ENCODE assay signal across 6 cellular contexts in the genomic region with DNA sequence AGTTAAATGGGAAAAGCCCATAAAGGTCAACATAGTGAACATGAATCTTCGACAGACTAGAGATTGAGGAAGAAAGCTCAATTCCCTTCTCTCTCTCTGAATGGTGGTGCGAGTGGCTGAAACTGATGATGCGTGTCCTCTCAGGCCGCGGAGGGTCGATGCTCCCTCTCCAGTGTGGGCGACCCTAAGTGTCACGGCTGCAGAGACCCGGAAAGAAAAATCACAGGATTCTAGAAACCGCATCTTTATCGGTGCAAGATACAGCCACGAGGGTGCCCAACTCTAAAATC. TPM values are rescaled to one million over a fixed set of nuclear protein-coding genes. Genes with fewer than 3 reads are reported as not detected.
DNase-seq lines count a peak whose midpoint lies in the region; ATAC-seq, FAIRE-seq and TF ChIP-seq lines count a peak whose summit lies in the region.

No MANE protein-coding gene starts in this region.

- no peak for DNase-seq in AG10803 (ENCODE audit: low read depth)
- DNase-seq in endothelial cell of umbilical vein (ENCODE audit: low read depth, low spot score): no peak
- no peak for DNase-seq in retina

- H3K9me1 ChIP-seq in endothelial cell of umbilical vein (replicated peaks; ENCODE audit: control insufficient read depth, extremely low read depth, insufficient read depth, low read length): no peaks in the 10 kb centered on the region

- peaks cover 12% of the 10 kb centered on the region for H3K4me1 ChIP-seq in endothelial cell of umbilical vein (ENCODE audit: control insufficient read depth, extremely low read depth, insufficient read depth, low read length)
- peaks cover 11% of the 10 kb centered on the region for H3K4me1 ChIP-seq in skeletal muscle satellite cell (ENCODE audit: control insufficient read depth, insufficient read depth, low read length)

- TSS peak; percentile 70 for BruUV-seq in endothelial cell of umbilical vein (replicated peaks; lab: Mats Ljungman, UMichigan)

- peaks cover 0 to 13% of the 10 kb centered on the region in 2 experiments for H3K36me3 ChIP-seq in endothelial cell of umbilical vein (ENCODE audit: control insufficient read depth in 2 of 2, extremely low read depth in 1 of 2, insufficient read depth in 2 of 2, low read length in 2 of 2)
- peaks cover 43% of the 10 kb centered on the region for H3K36me3 ChIP-seq in skeletal muscle satellite cell (ENCODE audit: insufficient read depth, low read length)

- no peak for TF ChIP-seq CTCF in AG10803 (conservative IDR thresholded peaks at IDR 0.05; ENCODE audit: low read length)
- no peak for TF ChIP-seq CTCF in endothelial cell of umbilical vein (IDR thresholded peaks at IDR 0.05; ENCODE audit: extremely low read depth in 1 of 2, insufficient read depth in 1 of 2, low read depth in 1 of 2, low read length in 2 of 2)

- CTCF ChIA-PET in endothelial cell of umbilical vein (lab: Charles Lee): interaction anchor here (1.3 to 3.3 kb wide), 6 partner anchors 11 to 96 kb away, joined by 3 to 21 read pairs (median 5); partner anchors contain the start of gene PRMT5

- H4K20me1 ChIP-seq in endothelial cell of umbilical vein (replicated peaks; ENCODE audit: control insufficient read depth, extremely low read depth, insufficient read depth, low read length): no peaks in the 10 kb centered on the region

- H3K9ac ChIP-seq in endothelial cell of umbilical vein (replicated peaks; ENCODE audit: extremely low read depth, insufficient read depth, low read length) (peak overlapping the region; percentile 94), skeletal muscle satellite cell (ENCODE audit: low read depth, low read length) (peak overlapping the region; percentile 89)

- no peaks in the 10 kb centered on the region for H3K27me3 ChIP-seq in endothelial cell of umbilical vein (ENCODE audit: control insufficient read depth in 2 of 2, insufficient read depth in 2 of 2, low read length in 2 of 2)
- no peaks in the 10 kb centered on the region for H3K27me3 ChIP-seq in skeletal muscle satellite cell (ENCODE audit: control insufficient read depth, insufficient read depth, low read length)

- no peaks in the 10 kb centered on the region for H3K9me3 ChIP-seq in endothelial cell of umbilical vein (replicated peaks; ENCODE audit: control insufficient read depth, insufficient read depth, low read length)
- H3K9me3 ChIP-seq in skeletal muscle satellite cell (replicated peaks; ENCODE audit: low read length): no peaks in the 10 kb centered on the region

- H2AFZ ChIP-seq in endothelial cell of umbilical vein (ENCODE audit: low read depth, low read length): peak overlapping the region; percentile 37

- ATAC-seq in HG03378 (IDR thresholded peaks at IDR 0.05; ENCODE audit: unreplicated experiment): peak; percentile 3
- no peak for ATAC-seq in HG03175 (IDR thresholded peaks at IDR 0.05; ENCODE audit: unreplicated experiment)

- TF ChIP-seq POLR2A in endothelial cell of umbilical vein (IDR thresholded peaks at IDR 0.05; ENCODE audit: low read depth, low read length): no peak

- POLR2A ChIA-PET in endothelial cell of umbilical vein (lab: Charles Lee): interaction anchor here (1.2 to 3.0 kb wide), 3 partner anchors 11 to 177 kb away, joined by 3 to 12 read pairs (median 4); partner anchors contain the start of genes ACIN1, C14orf119 and PRMT5

- H3K79me2 ChIP-seq in endothelial cell of umbilical vein (ENCODE audit: control insufficient read depth, insufficient read depth, low read length): peaks cover 27% of the 10 kb centered on the region

- peak overlapping the region; percentile 87 for H3K4me2 ChIP-seq in endothelial cell of umbilical vein (ENCODE audit: insufficient read depth, low read length)
- H3K4me2 ChIP-seq in skeletal muscle satellite cell (ENCODE audit: low read length): peak overlapping the region; percentile 87

- intact Hi-C loops in endothelial cell of umbilical vein (cut with micrococcal nuclease): loop anchor here (2.0 to 5.0 kb wide), 2 partner anchors 96 to 361 kb away; no protein-coding TSS in a partner anchor

- peak overlapping the region; percentile 96 for H3K27ac ChIP-seq in endothelial cell of umbilical vein (ENCODE audit: insufficient read depth, low read depth, low read length)

- dilution Hi-C loops in endothelial cell of umbilical vein (cut with MboI; ENCODE audit: extremely low pct_ligation_motif_present, low sequenced_read_pairs): no loop called here

- H3K4me3 ChIP-seq in AG10803 (ENCODE audit: low read length): peak overlapping the region; percentile 93
- peak overlapping the region; percentile 70 to 90 (median 84) for H3K4me3 ChIP-seq in endothelial cell of umbilical vein (replicated peaks in 1 of 3; ENCODE audit: insufficient read depth in 1 of 3, low read depth in 1 of 3, low read length in 3 of 3)
- H3K4me3 ChIP-seq in skeletal muscle satellite cell (ENCODE audit: low read length): peak overlapping the region; percentile 79

- no peak for FAIRE-seq in endothelial cell of umbilical vein (lab: Jason Lieb, UNC)

TF ChIP-seq in endothelial cell of umbilical vein, 7 proteins besides CTCF, POLR2A, EP300 and RAD21:
- no peak for TF ChIP-seq MYC (IDR thresholded peaks at IDR 0.05; ENCODE audit: low read depth, low read length)
- no peak for TF ChIP-seq GATA2 (IDR thresholded peaks at IDR 0.05; ENCODE audit: insufficient read depth, insufficient read length, low read depth, low read length)
- TF ChIP-seq MAX (IDR thresholded peaks at IDR 0.05; ENCODE audit: insufficient read depth, insufficient read length): no peak
- TF ChIP-seq FOS (IDR thresholded peaks at IDR 0.05; ENCODE audit: borderline replicate concordance, insufficient read depth, low read length): no peak
- TF ChIP-seq EZH2 (IDR thresholded peaks at IDR 0.05; ENCODE audit: borderline replicate concordance, low read depth, low read length, severe bottlenecking): no peak
TF ChIP-seq in endothelial cell of umbilical vein: peak in this region for 0.

RNA-seq across cellular contexts. Expression of gene RBM23, which starts 0.5 kb away (rescaled TPM):
- 61.0 and 68.9 TPM in 2 replicates for total RNA-seq in endothelial cell of umbilical vein
- 67.7 and 73.3 TPM in 2 replicates for polyA plus RNA-seq in endothelial cell of umbilical vein
- 61.4 and 66.0 TPM in 2 replicates for polyA plus RNA-seq in endothelial cell of umbilical vein (2011; cell fraction: cytosol; rRNA removed)
- polyA plus RNA-seq in endothelial cell of umbilical vein (2011; cell fraction: nucleus; rRNA removed): 95.9 and 110 TPM in 2 replicates
- 34.1 and 39.0 TPM in 2 replicates for polyA plus RNA-seq in endothelial cell of umbilical vein (2012)
- polyA minus RNA-seq in endothelial cell of umbilical vein: 89.3 and 101 TPM in 2 replicates
- polyA minus RNA-seq in endothelial cell of umbilical vein (2011; cell fraction: cytosol; rRNA and poly(A)+ RNA removed): 28.7 TPM
- 57.6 and 59.9 TPM in 2 replicates for polyA minus RNA-seq in endothelial cell of umbilical vein (2011; cell fraction: nucleus; rRNA and poly(A)+ RNA removed)
- total RNA-seq in skeletal muscle satellite cell (2012; rRNA removed): 29.9 and 48.3 TPM in 2 replicates

RNA-seq across cellular contexts. Expression of gene PRMT5, which starts 10.7 kb away (rescaled TPM):
- 67.2 and 73.1 TPM in 2 replicates for total RNA-seq in endothelial cell of umbilical vein
- polyA plus RNA-seq in endothelial cell of umbilical vein: 185 and 197 TPM in 2 replicates
- polyA plus RNA-seq in endothelial cell of umbilical vein (2011; cell fraction: cytosol; rRNA removed): 149 and 155 TPM in 2 replicates
- polyA plus RNA-seq in endothelial cell of umbilical vein (2011; cell fraction: nucleus; rRNA removed): 153 and 169 TPM in 2 replicates
- 59.8 and 91.5 TPM in 2 replicates for polyA plus RNA-seq in endothelial cell of umbilical vein (2012)
- polyA minus RNA-seq in endothelial cell of umbilical vein: 170 and 188 TPM in 2 replicates
- 142 TPM for polyA minus RNA-seq in endothelial cell of umbilical vein (2011; cell fraction: cytosol; rRNA and poly(A)+ RNA removed)
- 38.8 and 62.8 TPM in 2 replicates for polyA minus RNA-seq in endothelial cell of umbilical vein (2011; cell fraction: nucleus; rRNA and poly(A)+ RNA removed)
- total RNA-seq in skeletal muscle satellite cell (2012; rRNA removed): 89.0 and 97.6 TPM in 2 replicates

RNA-seq across cellular contexts. Expression of gene REM2, which starts 35.4 kb away (rescaled TPM):
- total RNA-seq in endothelial cell of umbilical vein: 0.33 TPM in 1 of 2 replicates, not detected in the other
- polyA plus RNA-seq in endothelial cell of umbilical vein: 0.06 TPM in 1 of 2 replicates, not detected in the other
- 0.04 TPM in 1 of 2 replicates, not detected in the other for polyA plus RNA-seq in endothelial cell of umbilical vein (2011; cell fraction: cytosol; rRNA removed)
- polyA plus RNA-seq in endothelial cell of umbilical vein (2011; cell fraction: nucleus; rRNA removed): 0.46 TPM in 2 replicates
- polyA plus RNA-seq in endothelial cell of umbilical vein (2012): not detected in 2 replicates
- 0.17 TPM in 1 of 2 replicates, not detected in the other for polyA minus RNA-seq in endothelial cell of umbilical vein
- polyA minus RNA-seq in endothelial cell of umbilical vein (2011; cell fraction: cytosol; rRNA and poly(A)+ RNA removed): not detected
- polyA minus RNA-seq in endothelial cell of umbilical vein (2011; cell fraction: nucleus; rRNA and poly(A)+ RNA removed): 0.34 TPM in 1 of 2 replicates, not detected in the other
- total RNA-seq in skeletal muscle satellite cell (2012; rRNA removed): 0.22 and 0.25 TPM in 2 replicates

RNA-seq across cellular contexts. Expression of gene HAUS4, which starts 38.4 kb away (rescaled TPM):
- total RNA-seq in endothelial cell of umbilical vein: 33.8 and 37.4 TPM in 2 replicates
- 23.5 and 30.3 TPM in 2 replicates for polyA plus RNA-seq in endothelial cell of umbilical vein
- 40.9 and 41.1 TPM in 2 replicates for polyA plus RNA-seq in endothelial cell of umbilical vein (2011; cell fraction: cytosol; rRNA removed)
- 60.0 and 60.8 TPM in 2 replicates for polyA plus RNA-seq in endothelial cell of umbilical vein (2011; cell fraction: nucleus; rRNA removed)
- 29.9 and 35.9 TPM in 2 replicates for polyA plus RNA-seq in endothelial cell of umbilical vein (2012)
- 23.1 and 29.5 TPM in 2 replicates for polyA minus RNA-seq in endothelial cell of umbilical vein
- polyA minus RNA-seq in endothelial cell of umbilical vein (2011; cell fraction: cytosol; rRNA and poly(A)+ RNA removed): 29.3 TPM
- polyA minus RNA-seq in endothelial cell of umbilical vein (2011; cell fraction: nucleus; rRNA and poly(A)+ RNA removed): 17.8 and 31.6 TPM in 2 replicates
- total RNA-seq in skeletal muscle satellite cell (2012; rRNA removed): 23.8 and 29.7 TPM in 2 replicates

RNA-seq across cellular contexts. Expression of gene LRP10, which starts 46.9 kb away (rescaled TPM):
- total RNA-seq in endothelial cell of umbilical vein: 119 and 123 TPM in 2 replicates
- 157 and 192 TPM in 2 replicates for polyA plus RNA-seq in endothelial cell of umbilical vein
- polyA plus RNA-seq in endothelial cell of umbilical vein (2011; cell fraction: cytosol; rRNA removed): 119 and 152 TPM in 2 replicates
- 62.0 and 72.3 TPM in 2 replicates for polyA plus RNA-seq in endothelial cell of umbilical vein (2011; cell fraction: nucleus; rRNA removed)
- 115 and 125 TPM in 2 replicates for polyA plus RNA-seq in endothelial cell of umbilical vein (2012)
- 193 and 248 TPM in 2 replicates for polyA minus RNA-seq in endothelial cell of umbilical vein
- polyA minus RNA-seq in endothelial cell of umbilical vein (2011; cell fraction: cytosol; rRNA and poly(A)+ RNA removed): 31.7 TPM
- polyA minus RNA-seq in endothelial cell of umbilical vein (2011; cell fraction: nucleus; rRNA and poly(A)+ RNA removed): 37.7 and 38.5 TPM in 2 replicates
- total RNA-seq in skeletal muscle satellite cell (2012; rRNA removed): 66.2 and 69.0 TPM in 2 replicates
